16 cellular contexts compared by ENCODE assay signal in the genomic region with DNA sequence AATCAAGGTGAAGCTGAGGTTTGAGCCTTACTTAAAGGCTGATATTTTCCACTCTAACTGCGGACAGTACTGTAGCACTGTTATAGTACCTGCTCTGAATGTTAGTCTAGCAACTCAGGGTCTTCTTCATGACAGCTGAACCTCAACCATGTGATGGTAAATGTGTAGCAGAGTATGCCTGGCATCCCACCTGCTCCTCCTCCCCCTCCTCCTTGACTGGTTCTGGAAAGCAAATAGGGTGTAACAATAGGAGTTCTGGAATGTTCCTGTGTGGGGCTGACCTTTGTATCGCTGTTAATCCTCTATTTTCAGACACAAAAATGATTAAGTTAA. TPM values are rescaled to one million over a fixed set of nuclear protein-coding genes. Genes with fewer than 3 reads are reported as not detected.
DNase-seq lines count a peak whose midpoint lies in the region; ATAC-seq and TF ChIP-seq lines count a peak whose summit lies in the region.
"Had no signal": no experiment of that assay in that cellular context is flagged by ENCODE, and none has a peak within 500 bp of the region (broad histone marks: within the 10 kb centered on the region; RNA-seq: fewer than 3 reads in every experiment).

No MANE protein-coding gene starts in this region.

- ATAC-seq in activated T-cell treated with anti-CD3 and anti-CD28 coated beads, Interleukin-2, amount 50 U/mL, for 72 hours (replicated peaks in 1 of 2): no peak
- ATAC-seq in left colon (peak; percentile 41), heart right ventricle (no peak)
- ATAC-seq: PC-3 had no signal

- H3K27ac ChIP-seq in heart right ventricle: no peak overlapping the region

- H3K4me3 Mint-ChIP-seq in activated T-cell treated with anti-CD3 and anti-CD28 coated beads, Interleukin-2, amount 50 U/mL, for 72 hours: peak overlapping the region in 1 of 2 donors; percentile 88
- no peak overlapping the region for H3K4me3 Mint-ChIP-seq in activated CD4-positive, alpha-beta memory T cell treated with anti-CD3 and anti-CD28 coated beads, Interleukin-2, amount 10 ng/mL, durations not matched to agents 7 days and 5 days

- intact Hi-C loops in left colon (cut with DNase I, micrococcal nuclease): no loop called here
- intact Hi-C loops in heart right ventricle (cut with DNase I): no loop called here

- peaks cover 0 to 29% (median 3%) of the 10 kb centered on the region in 9 donors for H3K4me1 ChIP-seq in heart right ventricle

- TF ChIP-seq CTCF in heart right ventricle (IDR thresholded peaks at IDR 0.05): no peak

- no peaks in the 10 kb centered on the region for H3K36me3 ChIP-seq in heart right ventricle

- H3K4me1 Mint-ChIP-seq in activated T-cell treated with anti-CD3 and anti-CD28 coated beads, Interleukin-2, amount 50 U/mL, for 72 hours (ENCODE audit: low read depth): peaks cover 7% of the 10 kb centered on the region
- peaks cover 35% of the 10 kb centered on the region for H3K4me1 Mint-ChIP-seq in activated CD4-positive, alpha-beta memory T cell treated with anti-CD3 and anti-CD28 coated beads, Interleukin-2, amount 10 ng/mL, durations not matched to agents 7 days and 5 days

- H3K27me3 Mint-ChIP-seq in activated T-cell treated with anti-CD3 and anti-CD28 coated beads, Interleukin-2, amount 50 U/mL, for 72 hours (ENCODE audit: low read depth): peaks cover 7% of the 10 kb centered on the region
- H3K27me3 Mint-ChIP-seq in activated CD4-positive, alpha-beta memory T cell treated with anti-CD3 and anti-CD28 coated beads, Interleukin-2, amount 10 ng/mL, durations not matched to agents 7 days and 5 days: no peaks in the 10 kb centered on the region

- H3K27ac Mint-ChIP-seq in activated T-cell treated with anti-CD3 and anti-CD28 coated beads, Interleukin-2, amount 50 U/mL, for 72 hours: peak overlapping the region; percentile 88
- H3K27ac Mint-ChIP-seq in activated CD4-positive, alpha-beta memory T cell treated with anti-CD3 and anti-CD28 coated beads, Interleukin-2, amount 10 ng/mL, durations not matched to agents 7 days and 5 days: peak overlapping the region; percentile 11

- CTCF ChIA-PET in activated CD4-positive, alpha-beta memory T cell treated with anti-CD3 and anti-CD28 coated beads, Interleukin-2, amount 10 ng/mL, durations not matched to agents 7 days and 5 days (lab: Charles Lee): interaction anchor here (0.8 to 1.5 kb wide), 3 partner anchors 29 to 75 kb away, joined by 3 to 5 read pairs (median 3); no protein-coding TSS in a partner anchor

- no peaks in the 10 kb centered on the region for H3K9me3 ChIP-seq in heart right ventricle

- 78 to 83% methylated on average over 2 of the region's 2 CpGs for WGBS in heart right ventricle, 2 donors

- H3K9me3 Mint-ChIP-seq in activated T-cell treated with anti-CD3 and anti-CD28 coated beads, Interleukin-2, amount 50 U/mL, for 72 hours: no peaks in the 10 kb centered on the region
- H3K9me3 Mint-ChIP-seq in activated CD4-positive, alpha-beta memory T cell treated with anti-CD3 and anti-CD28 coated beads, Interleukin-2, amount 10 ng/mL, durations not matched to agents 7 days and 5 days: no peaks in the 10 kb centered on the region

- H3K4me3 ChIP-seq in heart right ventricle: no peak overlapping the region

- no peak for DNase-seq in activated T-cell treated with anti-CD3 and anti-CD28 coated beads, Interleukin-2, amount 50 U/mL, for 72 hours
- DNase-seq in activated T-cell treated with anti-CD3 and anti-CD28 coated beads, Interleukin-2, amount 50 U/mL, for 1 hour: no peak
- no peak for DNase-seq in activated CD4-positive, alpha-beta memory T cell treated with anti-CD3 and anti-CD28 coated beads, Interleukin-2, amount 10 ng/mL, durations not matched to agents 7 days and 5 days
- DNase-seq in left colon: no peak
- no peak for DNase-seq in heart right ventricle
- no peak for DNase-seq in activated effector memory CD4-positive, alpha-beta T cell treated with Interleukin-2 at 50 U/mL for 16 hours
- no peak for DNase-seq in germinal center (ENCODE audit: low spot score)
- DNase-seq in OCI-M2 (lab: John Stamatoyannopoulos, UW; ENCODE audit: unreplicated experiment): no peak
- DNase-seq: C1 segment of cervical spinal cord; DMS79 treated with DMSO at 0.1 percent for 48 hours; NCI-H2107; NCI-H69; NK-92 treated with Interleukin-12 subunit alpha and Interleukin-12 subunit beta, amount 100 ng/mL, for 24 hours; PC-3 had no signal

- H3K36me3 Mint-ChIP-seq in activated T-cell treated with anti-CD3 and anti-CD28 coated beads, Interleukin-2, amount 50 U/mL, for 72 hours (ENCODE audit: insufficient read depth in 2 of 2): no peaks in the 10 kb centered on the region
- H3K36me3 Mint-ChIP-seq in activated CD4-positive, alpha-beta memory T cell treated with anti-CD3 and anti-CD28 coated beads, Interleukin-2, amount 10 ng/mL, durations not matched to agents 7 days and 5 days (ENCODE audit: low read depth): no peaks in the 10 kb centered on the region

- H3K27me3 ChIP-seq in heart right ventricle: peaks cover 0 to 27% (median 16%) of the 10 kb centered on the region in 7 donors

- POLR2A ChIA-PET in activated CD4-positive, alpha-beta memory T cell treated with anti-CD3 and anti-CD28 coated beads, Interleukin-2, amount 10 ng/mL, durations not matched to agents 7 days and 5 days (lab: Charles Lee): interaction anchor here (0.7 kb wide), 1 partner anchor 8 kb away, joined by 4 read pairs; no protein-coding TSS in a partner anchor

RNA-seq across cellular contexts. Expression of gene CCL20, which starts 0.4 kb away (rescaled TPM):
- total RNA-seq in activated T-cell treated with anti-CD3 and anti-CD28 coated beads, Interleukin-2, amount 50 U/mL, for 72 hours: 10 to 100 TPM in 1 of 2 donors, 1 to 10 TPM in 1; 1.4 to 21.9 TPM
- total RNA-seq in activated CD4-positive, alpha-beta memory T cell treated with anti-CD3 and anti-CD28 coated beads, Interleukin-2, amount 10 ng/mL, durations not matched to agents 7 days and 5 days: 1 to 10 TPM; 3.6 to 4.7 TPM
- 10 to 100 TPM; 13.6 to 29.9 TPM for total RNA-seq in left colon
- not detected for total RNA-seq in heart right ventricle
- under 1 TPM in 1 of 2 donors, not detected in 1; 0.20 TPM for polyA plus RNA-seq in heart right ventricle
- total RNA-seq: A172 had no signal

RNA-seq across cellular contexts. Expression of gene DAW1, which starts 58.2 kb away (rescaled TPM):
- total RNA-seq in activated T-cell treated with anti-CD3 and anti-CD28 coated beads, Interleukin-2, amount 50 U/mL, for 72 hours: not detected
- total RNA-seq in activated CD4-positive, alpha-beta memory T cell treated with anti-CD3 and anti-CD28 coated beads, Interleukin-2, amount 10 ng/mL, durations not matched to agents 7 days and 5 days: not detected
- not detected for total RNA-seq in left colon
- total RNA-seq in heart right ventricle: under 1 TPM in 3 of 10 donors, not detected in 7; 0.14 to 0.50 (median 0.18) TPM
- under 1 TPM; 0.22 to 0.43 TPM for polyA plus RNA-seq in heart right ventricle
- total RNA-seq: SK-MEL-5 had no signal
